Comparison of ENCODE assay signal across 17 cellular contexts in the genomic region with DNA sequence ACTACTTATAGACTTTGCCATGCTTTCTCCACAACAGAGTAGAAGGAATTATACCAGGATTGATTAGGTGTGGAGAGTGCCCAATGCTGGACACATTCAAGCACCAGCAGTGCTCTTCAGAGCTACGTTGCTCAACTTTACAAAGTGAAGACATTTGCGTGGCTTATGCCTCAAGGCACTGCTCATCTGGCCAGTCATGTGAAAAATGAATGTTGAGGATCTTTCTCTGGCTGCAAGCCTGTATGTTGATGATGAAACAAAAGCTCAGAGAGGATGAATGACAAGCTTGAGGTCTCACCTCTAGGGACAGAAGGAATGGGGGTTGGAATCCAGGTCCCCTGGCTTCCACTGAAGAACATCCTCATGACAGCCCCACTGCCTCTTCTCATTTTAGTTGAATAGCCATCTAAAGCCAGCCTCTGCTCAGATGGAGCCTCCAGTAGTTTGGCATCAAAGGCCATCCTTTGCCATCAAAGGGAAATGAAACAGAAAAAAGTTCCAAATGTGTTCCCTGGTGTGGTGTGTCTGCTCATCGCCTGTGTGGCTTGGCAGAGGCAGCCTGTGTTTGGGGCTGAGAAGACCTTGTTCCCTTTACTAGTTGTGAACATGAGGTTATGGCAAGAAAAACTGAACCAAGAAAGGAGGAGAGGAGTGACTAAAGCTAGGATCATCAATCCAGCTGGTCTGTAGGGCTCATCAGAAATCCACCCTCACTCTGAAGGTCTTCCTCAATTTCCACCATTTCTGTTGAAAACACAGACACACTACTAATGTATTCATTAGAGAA.
DNase-seq lines count a peak whose midpoint lies in the region; ATAC-seq and TF ChIP-seq lines count a peak whose summit lies in the region.
"Had no signal": no experiment of that assay in that cellular context is flagged by ENCODE, and none has a peak within 500 bp of the region (broad histone marks: within the 10 kb centered on the region; RNA-seq: fewer than 3 reads in every experiment).

No MANE protein-coding gene starts in this region.

- H3K9ac ChIP-seq in colonic mucosa (ENCODE audit: low read depth in 2 of 2, low read length in 2 of 2): no peak overlapping the region
- H3K9ac ChIP-seq in skeletal muscle tissue (ENCODE audit: low read depth in 1 of 3, low read length in 3 of 3): no peak overlapping the region

- H3K4me1 ChIP-seq in colonic mucosa (peaks cover 3% of the 10 kb centered on the region), right cardiac atrium (ENCODE audit: control insufficient read depth, insufficient read depth, low read length) (no peaks in the 10 kb centered on the region), skeletal muscle tissue (ENCODE audit: control insufficient read depth in 3 of 3, insufficient read depth in 3 of 3, low read length in 3 of 3) (peaks cover 3 to 22% (median 5%) of the 10 kb centered on the region in 3 donors)
- H3K4me1 ChIP-seq: upper lobe of left lung had no signal

- H3K27ac ChIP-seq in colonic mucosa (peak overlapping the region; percentile 27), right cardiac atrium (ENCODE audit: low read length) (peak overlapping the region; percentile 14), skeletal muscle tissue (ENCODE audit: low read depth, low read length) (peak overlapping the region; percentile 61)

- H3K36me3 ChIP-seq in colonic mucosa (no peaks in the 10 kb centered on the region), skeletal muscle tissue (ENCODE audit: control insufficient read depth in 3 of 3, insufficient read depth in 3 of 3, low read length in 3 of 3) (no peaks in the 10 kb centered on the region)
- H3K36me3 ChIP-seq: upper lobe of left lung had no signal

- no peak for TF ChIP-seq CTCF in HFFc6 (IDR thresholded peaks at IDR 0.05)
- no peak for TF ChIP-seq CTCF in colonic mucosa (IDR thresholded peaks at IDR 0.05)

- H3K27me3 Mint-ChIP-seq in HFFc6 (ENCODE audit: insufficient read depth): peaks cover 13% of the 10 kb centered on the region
- H3K27me3 Mint-ChIP-seq: activated naive CD8-positive, alpha-beta T cell treated with anti-CD3 and anti-CD28 coated beads for 36 hours had no signal

- no peaks in the 10 kb centered on the region for H3K36me3 Mint-ChIP-seq in HFFc6 (ENCODE audit: low read depth)

- intact Hi-C loops in colonic mucosa (cut with DNase I): loop anchor here (10.0 kb wide), 1 partner anchor 307 kb away; no protein-coding TSS in a partner anchor
- intact Hi-C loops in right cardiac atrium (cut with DNase I): no loop called here

- no peaks in the 10 kb centered on the region for H3K9me3 Mint-ChIP-seq in HFFc6

- H3K9me3 ChIP-seq in colonic mucosa (no peaks in the 10 kb centered on the region), right cardiac atrium (ENCODE audit: control insufficient read depth, low read length) (no peaks in the 10 kb centered on the region), skeletal muscle tissue (ENCODE audit: control insufficient read depth in 3 of 3, low read length in 3 of 3) (no peaks in the 10 kb centered on the region)
- H3K9me3 ChIP-seq: upper lobe of left lung had no signal

- H3K4me1 Mint-ChIP-seq in HFFc6 (ENCODE audit: low read depth): peaks cover 42% of the 10 kb centered on the region

- ATAC-seq in right cardiac atrium: peak; percentile 55 to 64
- ATAC-seq in GM19328 (IDR thresholded peaks at IDR 0.05; ENCODE audit: unreplicated experiment): no peak

- WGBS in right cardiac atrium: 73% methylated on average over 3 of the region's 3 CpGs

- H3K4me3 ChIP-seq in colonic mucosa: no peak overlapping the region
- no peak overlapping the region for H3K4me3 ChIP-seq in right cardiac atrium (ENCODE audit: low read length)
- no peak overlapping the region for H3K4me3 ChIP-seq in skeletal muscle tissue (ENCODE audit: low read length in 3 of 3)
- H3K4me3 ChIP-seq: lung, upper lobe of left lung had no signal

- DNase-seq in HFFc6 (no peak), colonic mucosa (no peak), right cardiac atrium (peak in 2 of 3 donors; percentile 24 to 71), ACHN (no peak), anterior cingulate cortex (lab: John Stamatoyannopoulos, UW) (no peak)
- no peak for DNase-seq in activated CD4-positive, alpha-beta T cell treated with anti-CD3 and anti-CD28 coated beads for 1 hour
- DNase-seq: activated CD4-positive, CD25-positive, alpha-beta regulatory T cell; activated naive CD8-positive, alpha-beta T cell treated with anti-CD3 and anti-CD28 coated beads for 36 hours; DMS53; effector memory CD4-positive, alpha-beta T cell; NCI-H1417; NCI-H2227 treated with DMSO at 0.1 percent for 48 hours; SW 1271; upper lobe of left lung had no signal

- in situ Hi-C loops in ACHN (cut with HindIII; ENCODE audit: low pct_ligation_motif_present, low pct_unique_long_range_greater_than_20kb, low sequenced_read_pairs): loop anchor here (25.0 kb wide), 1 partner anchor 165 kb away; no protein-coding TSS in a partner anchor

- H3K27ac Mint-ChIP-seq in HFFc6: peak overlapping the region; percentile 61
- H3K27ac Mint-ChIP-seq: activated naive CD8-positive, alpha-beta T cell treated with anti-CD3 and anti-CD28 coated beads for 36 hours had no signal

- peak overlapping the region; percentile 66 for H3K4me3 Mint-ChIP-seq in HFFc6
- H3K4me3 Mint-ChIP-seq: activated naive CD8-positive, alpha-beta T cell treated with anti-CD3 and anti-CD28 coated beads for 36 hours had no signal

- H3K27me3 ChIP-seq in colonic mucosa: no peaks in the 10 kb centered on the region
- H3K27me3 ChIP-seq in right cardiac atrium (ENCODE audit: control insufficient read depth, insufficient read depth): no peaks in the 10 kb centered on the region
- no peaks in the 10 kb centered on the region for H3K27me3 ChIP-seq in skeletal muscle tissue (ENCODE audit: control insufficient read depth in 3 of 3, insufficient read depth in 3 of 3, low read length in 3 of 3)
- H3K27me3 ChIP-seq: upper lobe of left lung had no signal

Comparison
In these comparisons a context has a peak if more than half of its experiments do, and no peak if none do; other contexts are left out.
1. DNase-seq: peak in right cardiac atrium (2 of 3); none in HFFc6 (single experiment), colonic mucosa (single experiment), ACHN (single experiment), anterior cingulate cortex (0 of 58) and activated CD4-positive, alpha-beta T cell treated with anti-CD3 and anti-CD28 coated beads for 1 hour (single experiment).
2. Peak in every context shown above with its lines, with median percentiles within 50 percentile points of each other: H3K27ac ChIP-seq.